10 cellular contexts compared by ENCODE assay signal in the genomic region with DNA sequence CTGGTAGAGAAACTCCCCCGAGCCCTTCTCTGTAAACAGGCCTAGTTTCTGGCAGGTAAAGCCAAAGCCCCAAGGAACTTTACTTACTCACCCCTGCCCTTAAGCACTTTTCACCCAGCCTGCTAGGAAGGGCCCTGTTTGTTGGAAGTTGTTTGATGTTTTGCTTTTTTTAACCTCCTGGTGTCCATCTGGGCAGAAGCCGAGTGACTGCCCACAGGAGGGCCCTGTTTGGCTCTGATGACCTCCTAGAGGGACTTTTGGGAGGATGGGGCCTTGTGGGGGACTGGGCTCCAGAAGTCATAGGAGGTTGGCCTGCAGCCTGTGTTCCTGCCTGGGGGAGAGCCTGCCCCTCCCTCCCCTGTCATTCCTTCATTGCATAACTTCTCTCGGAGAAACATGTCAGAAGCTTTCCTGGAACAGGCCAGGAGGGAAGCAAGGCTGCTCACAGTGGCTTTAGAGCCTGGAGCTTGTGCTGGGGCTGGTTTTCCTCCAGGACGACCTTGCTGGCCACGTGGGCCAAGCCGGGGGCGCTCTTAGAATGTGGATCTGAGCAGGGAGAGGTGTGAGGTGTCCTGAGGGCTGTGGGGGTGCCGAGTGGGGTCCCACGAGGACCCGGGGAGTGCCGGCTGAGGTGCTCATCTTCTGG. TPM values are rescaled to one million over a fixed set of nuclear protein-coding genes. Genes with fewer than 3 reads are reported as not detected.
DNase-seq lines count a peak whose midpoint lies in the region; ATAC-seq, FAIRE-seq and TF ChIP-seq lines count a peak whose summit lies in the region.
"Had no signal": no experiment of that assay in that cellular context is flagged by ENCODE, and none has a peak within 500 bp of the region (broad histone marks: within the 10 kb centered on the region; RNA-seq: fewer than 3 reads in every experiment).

No MANE protein-coding gene starts in this region.

- peaks cover 8% of the 10 kb centered on the region; the same call in 2 of the 3 replicates for H3K36me3 ChIP-seq in K562 (ENCODE audit: control insufficient read depth, insufficient read depth, low read length)
- peaks cover 42% of the 10 kb centered on the region for H3K36me3 ChIP-seq in left ventricle myocardium inferior
- peaks cover 14% of the 10 kb centered on the region for H3K36me3 ChIP-seq in rectal smooth muscle tissue (ENCODE audit: control insufficient read depth, insufficient read depth, low read length)

- DNase-seq in CD14-positive monocyte (ENCODE audit: low spot score) (peak; percentile 28), K562 (ENCODE audit: extremely low read depth in 1 of 4, low spot score in 3 of 4) (no peak), left ventricle myocardium inferior (peak; percentile 52), NCI-H2171 treated with DMSO at 0.1 percent for 48 hours (lab: John Stamatoyannopoulos, UW) (no peak), NCI-H82 (lab: John Stamatoyannopoulos, UW) (no peak), SHP77 (lab: John Stamatoyannopoulos, UW) (no peak)
- DNase-seq: DND-41 had no signal

- H3K36me3 Mint-ChIP-seq in CD14-positive monocyte = peaks cover 38 to 57% of the 10 kb centered on the region in 2 donors

- H3K27me3 ChIP-seq in K562 (ENCODE audit: control insufficient read depth in 2 of 2, insufficient read depth in 2 of 2, low read length in 2 of 2) = no peaks in the 10 kb centered on the region
- H3K27me3 ChIP-seq in left ventricle myocardium inferior (ENCODE audit: low read depth) = no peaks in the 10 kb centered on the region
- H3K27me3 ChIP-seq in rectal smooth muscle tissue (ENCODE audit: control insufficient read depth, insufficient read depth, low read length) = no peaks in the 10 kb centered on the region

- peak overlapping the region in 6 of 7 donors; percentile 14 to 70 (median 56) for H3K27ac Mint-ChIP-seq in CD14-positive monocyte

- H3K4me3 ChIP-seq in K562 (no peak overlapping the region), left ventricle myocardium inferior (peak overlapping the region; percentile 27), rectal smooth muscle tissue (ENCODE audit: low read length) (no peak overlapping the region)

- no peak for TF ChIP-seq POLR2A in K562 (conservative IDR thresholded peaks at IDR 0.05)

- BruUV-seq in K562 (replicated peaks; lab: Mats Ljungman, UMichigan) = no TSS peak

- H4K20me1 ChIP-seq in K562 (replicated peaks; ENCODE audit: control insufficient read depth, insufficient read depth, low read length) = no peaks in the 10 kb centered on the region; the same call in 1 of the 2 replicates

- TF ChIP-seq CTCF in CD14-positive monocyte (IDR thresholded peaks at IDR 0.05) (no peak), K562 (IDR thresholded peaks at IDR 0.05 in 2 of 3, conservative IDR thresholded peaks at IDR 0.05 in 1 of 3; ENCODE audit: insufficient read depth in 2 of 3, low read depth in 1 of 3, low read length in 3 of 3) (no peak), left ventricle myocardium inferior (IDR thresholded peaks at IDR 0.05; ENCODE audit: borderline replicate concordance) (peak; percentile 10)

- ATAC-seq in K562 (peak; percentile 64), GM19324 (IDR thresholded peaks at IDR 0.05; ENCODE audit: low FRiP score, unreplicated experiment) (no peak)

- H3K9me3 ChIP-seq in K562 (replicated peaks; ENCODE audit: control insufficient read depth, insufficient read depth, low read depth, low read length) (no peaks in the 10 kb centered on the region), left ventricle myocardium inferior (replicated peaks) (peaks cover 14% of the 10 kb centered on the region)

- peak; percentile 52 for FAIRE-seq in K562 (lab: Jason Lieb, UNC)
- FAIRE-seq: HTR-8/SVneo had no signal

- TF ChIP-seq RAD21 in K562 (CRISPR knock-in tag; conservative IDR thresholded peaks at IDR 0.05 in 1 of 2, IDR thresholded peaks at IDR 0.05 in 1 of 2) = no peak

- no peak overlapping the region for H3K27ac ChIP-seq in K562 (ENCODE audit: extremely low read depth, low read depth, low read length)
- peak overlapping the region; percentile 99 for H3K27ac ChIP-seq in left ventricle myocardium inferior (replicated peaks)
- peak overlapping the region; percentile 95 for H3K27ac ChIP-seq in rectal smooth muscle tissue (ENCODE audit: low read depth, low read length)

- no peak overlapping the region for H3K4me3 Mint-ChIP-seq in CD14-positive monocyte

- H3K4me1 ChIP-seq in K562 (replicated peaks in 1 of 2; ENCODE audit: control insufficient read depth in 2 of 2, insufficient read depth in 2 of 2, low read length in 2 of 2) (peaks cover 0 to 6% of the 10 kb centered on the region in 2 experiments; a peak in 1 of 5 replicates), left ventricle myocardium inferior (peaks cover 81% of the 10 kb centered on the region), rectal smooth muscle tissue (ENCODE audit: control insufficient read depth, insufficient read depth, low read length) (peaks cover 27% of the 10 kb centered on the region)

- POLR2A ChIA-PET in K562 (lab: Yijun Ruan, JAX) = interaction anchor here (0.7 to 1.0 kb wide), 2 partner anchors 15 to 55 kb away, joined by 3 to 4 read pairs; no protein-coding TSS in a partner anchor

- CTCF ChIA-PET in K562 (lab: Yijun Ruan, JAX; ENCODE audit: low intra/inter-chr PET ratio) = no interaction called here

- in situ Hi-C loops in K562 (cut with MboI) = no loop called here

- 53% methylated on average over 11 of the region's 11 CpGs for WGBS in K562 (ENCODE audit: insufficient coverage, low coverage, missing lambda C conversion rate)

- no peaks in the 10 kb centered on the region for H3K9me1 ChIP-seq in K562 (ENCODE audit: control insufficient read depth, insufficient read depth, low read length)

- H3K9ac ChIP-seq in K562 (ENCODE audit: insufficient read depth in 1 of 2, low read depth in 2 of 2, low read length in 2 of 2) (peak overlapping the region in 1 of 2 experiments; percentile 39; a peak in 2 of 4 replicates), rectal smooth muscle tissue (ENCODE audit: low read length) (no peak overlapping the region)

- intact Hi-C loops in CD14-positive monocyte (cut with micrococcal nuclease) = no loop called here
- intact Hi-C loops in K562 (cut with micrococcal nuclease) = no loop called here
- intact Hi-C loops in left ventricle myocardium inferior (cut with micrococcal nuclease) = no loop called here

- H3K4me2 ChIP-seq in K562 (ENCODE audit: insufficient read depth, low read length) = no peak overlapping the region

- no peak overlapping the region for H2AFZ ChIP-seq in K562 (ENCODE audit: low read depth, low read length)

- H3K27me3 Mint-ChIP-seq in CD14-positive monocyte (ENCODE audit: low read depth in 3 of 3) = no peaks in the 10 kb centered on the region

- peaks cover 2 to 9% (median 5%) of the 10 kb centered on the region in 7 donors for H3K9me3 Mint-ChIP-seq in CD14-positive monocyte

- peaks cover 10% of the 10 kb centered on the region for H3K4me1 Mint-ChIP-seq in CD14-positive monocyte

- no peak for TF ChIP-seq EP300 in K562 (IDR thresholded peaks at IDR 0.05; ENCODE audit: low read length)

- H3K79me2 ChIP-seq in K562 (ENCODE audit: control insufficient read depth, insufficient read depth, low read length) = no peaks in the 10 kb centered on the region

TF ChIP-seq in K562, 482 proteins besides CTCF, POLR2A, EP300 and RAD21:
- TF ChIP-seq KDM1A (IDR thresholded peaks at IDR 0.05) = no peak
- TF ChIP-seq BCL6 (CRISPR knock-in tag; IDR thresholded peaks at IDR 0.05) = no peak
- TF ChIP-seq GATAD2B (IDR thresholded peaks at IDR 0.05; ENCODE audit: borderline replicate concordance) = no peak
- TF ChIP-seq MAZ (CRISPR knock-in tag; conservative IDR thresholded peaks at IDR 0.05 in 1 of 2, IDR thresholded peaks at IDR 0.05 in 1 of 2) = peak in 1 of 2 experiments; percentile 30; a peak in 1 of 4 replicates
- TF ChIP-seq CEBPB (tag; IDR thresholded peaks at IDR 0.05) = peak; percentile 68; the same call in 1 of the 2 replicates

RNA-seq across cellular contexts. Expression of gene COQ8A, which starts 33.9 kb away (rescaled TPM):
- polyA plus RNA-seq in CD14-positive monocyte (10 to 100 TPM; 33.1 to 38.2 TPM), K562 (2011; rRNA removed) (38.4 and 40.1 TPM in 2 replicates), K562 (2014; fragmentation: Illumina TruSeq; extraction: Trizol) (32.4 and 42.5 TPM in 2 replicates), K562 (2014; fragmentation: Nextera tagmentation; extraction: Ambion mirVana) (1 to 10 TPM; 2.6 to 4.1 TPM), K562 (2014; rRNA removed) (38.0 and 45.7 TPM in 2 replicates)
- 36.8 and 53.6 TPM in 2 replicates for total RNA-seq in K562 (2011; cell fraction: chromatin; rRNA removed; ENCODE audit: low replicate concordance)
- 34.5 and 34.7 TPM in 2 replicates for total RNA-seq in K562 (2011; cell fraction: nucleolus; rRNA removed)
- 35.6 and 48.2 TPM in 2 replicates for total RNA-seq in K562 (2011; cell fraction: nucleoplasm; rRNA removed)
- total RNA-seq in K562 (2014; rRNA removed) (40.1 and 45.0 TPM in 2 replicates), K562 (2014; rRNA removed; fragmentation: Illumina TruSeq; extraction: Trizol) (18.4 and 18.6 TPM in 2 replicates), K562 (2015; rRNA removed; fragmentation: Illumina TruSeq; extraction: Trizol) (20.5 and 20.7 TPM in 2 replicates), K562 (2021) (44.3 and 54.3 TPM in 2 replicates), left ventricle myocardium inferior (357 TPM)
- 36.3 and 44.9 TPM in 2 replicates for polyA plus RNA-seq in K562 (2011; cell fraction: cytosol; rRNA removed)
- 78.8 and 89.1 TPM in 2 replicates for polyA plus RNA-seq in K562 (2011; cell fraction: nucleus; rRNA removed)
- 27.1 and 42.6 TPM in 2 replicates for polyA plus RNA-seq in K562 (2012)
- 18.9 and 22.0 TPM in 2 replicates for polyA minus RNA-seq in K562 (2011; rRNA and poly(A)+ RNA removed)
- 18.2 and 22.0 TPM in 2 replicates for polyA minus RNA-seq in K562 (2011; cell fraction: cytosol; rRNA and poly(A)+ RNA removed)
- polyA minus RNA-seq in K562 (2011; cell fraction: nucleus; rRNA and poly(A)+ RNA removed) = 18.6 and 21.1 TPM in 2 replicates

Comparison
In these comparisons a context has a peak if more than half of its experiments do, and no peak if none do; other contexts are left out.
1. DNase-seq: peak in CD14-positive monocyte (single experiment) and left ventricle myocardium inferior (single experiment); none in K562 (0 of 4), NCI-H2171 treated with DMSO at 0.1 percent for 48 hours (single experiment), NCI-H82 (single experiment) and SHP77 (0 of 2).